8 cellular contexts compared by ENCODE assay signal in the genomic region with DNA sequence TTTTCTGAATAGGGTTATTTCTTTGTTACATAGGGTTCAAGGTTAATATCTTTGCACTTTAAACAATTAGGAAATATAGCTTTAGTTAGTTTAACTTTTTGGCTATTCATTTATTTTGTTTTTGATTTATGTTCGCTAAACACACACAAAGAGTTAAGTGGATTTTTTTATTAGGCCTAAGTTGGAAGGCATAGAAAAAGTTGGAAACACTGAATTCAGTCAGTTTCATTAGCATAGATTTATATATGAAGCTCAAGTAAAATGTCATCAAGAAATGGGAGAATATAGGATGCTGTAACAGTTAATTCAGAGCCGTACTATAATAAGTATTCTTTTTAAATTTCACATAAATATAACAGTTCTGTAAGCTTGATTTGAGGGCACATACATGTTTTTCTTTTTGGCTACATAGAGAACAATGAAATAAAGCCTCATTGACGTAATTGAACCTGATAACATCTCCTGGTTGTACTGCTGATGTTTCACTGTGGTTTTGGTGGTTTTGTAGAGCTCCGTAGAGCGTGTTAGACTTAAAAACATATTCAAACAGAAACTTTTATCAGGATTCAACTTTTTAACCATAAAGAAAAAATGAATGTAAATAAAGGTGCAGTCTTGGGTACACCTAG.
DNase-seq lines count a peak whose midpoint lies in the region; ATAC-seq and FAIRE-seq lines count a peak whose summit lies in the region.

No MANE protein-coding gene starts in this region.

- DNase-seq in stimulated activated CD4-positive, alpha-beta T cell treated with anti-CD3 and anti-CD28 coated beads, Interleukin-2, amount 100 ng/mL, for 4 hours (ENCODE audit: low read depth) = peak; percentile 33
- no peak for DNase-seq in stimulated activated CD4-positive, alpha-beta T cell treated with anti-CD3 and anti-CD28 coated beads, Interleukin-2, amount 100 ng/mL, for 48 hours
- DNase-seq in SW480 (ENCODE audit: low spot score) (peak; percentile 63), anterior cingulate cortex (lab: John Stamatoyannopoulos, UW) (no peak), NCI-H128 (lab: John Stamatoyannopoulos, UW; ENCODE audit: unreplicated experiment) (no peak), EL (no peak)

- peak; percentile 87 for ATAC-seq in HG03095 (IDR thresholded peaks at IDR 0.05; ENCODE audit: unreplicated experiment)

- peak; percentile 41 for FAIRE-seq in islet of Langerhans (lab: Jason Lieb, UNC)

Comparison
In these comparisons a context has a peak if more than half of its experiments do, and no peak if none do; other contexts are left out.
1. DNase-seq: peak in stimulated activated CD4-positive, alpha-beta T cell treated with anti-CD3 and anti-CD28 coated beads, Interleukin-2, amount 100 ng/mL, for 4 hours (single experiment) and SW480 (single experiment); none in stimulated activated CD4-positive, alpha-beta T cell treated with anti-CD3 and anti-CD28 coated beads, Interleukin-2, amount 100 ng/mL, for 48 hours (0 of 2), anterior cingulate cortex (0 of 58), NCI-H128 (single experiment) and EL (single experiment).